2 cellular contexts compared by ENCODE assay signal in genomic region chr16:9103546-9103945, GRCh38.
TF ChIP-seq lines count a peak whose summit lies in the region.

No MANE protein-coding gene starts in this region.

TF ChIP-seq in IMR-90, 13 proteins besides CTCF, POLR2A, EP300 and RAD21:
- TF ChIP-seq RFX5 (IDR thresholded peaks at IDR 0.05; ENCODE audit: low read depth, low read length) (no peak), CEBPB (IDR thresholded peaks at IDR 0.05; ENCODE audit: low read depth, low read length) (no peak), MAFK (IDR thresholded peaks at IDR 0.05; ENCODE audit: low read depth, low read length) (no peak), CHD1 (IDR thresholded peaks at IDR 0.05; ENCODE audit: low read depth, low read length) (no peak), BHLHE40 (IDR thresholded peaks at IDR 0.05; ENCODE audit: low read depth, low read length) (no peak), MXI1 (IDR thresholded peaks at IDR 0.05; ENCODE audit: borderline replicate concordance, low read depth, low read length) (no peak), NFE2L2 (IDR thresholded peaks at IDR 0.05; ENCODE audit: low read depth, low read length) (no peak), SMC3 (IDR thresholded peaks at IDR 0.05; ENCODE audit: low read depth, low read length) (no peak), FOS (IDR thresholded peaks at IDR 0.05; ENCODE audit: low read depth, low read length) (no peak)
- TF ChIP-seq, protein P1, sequence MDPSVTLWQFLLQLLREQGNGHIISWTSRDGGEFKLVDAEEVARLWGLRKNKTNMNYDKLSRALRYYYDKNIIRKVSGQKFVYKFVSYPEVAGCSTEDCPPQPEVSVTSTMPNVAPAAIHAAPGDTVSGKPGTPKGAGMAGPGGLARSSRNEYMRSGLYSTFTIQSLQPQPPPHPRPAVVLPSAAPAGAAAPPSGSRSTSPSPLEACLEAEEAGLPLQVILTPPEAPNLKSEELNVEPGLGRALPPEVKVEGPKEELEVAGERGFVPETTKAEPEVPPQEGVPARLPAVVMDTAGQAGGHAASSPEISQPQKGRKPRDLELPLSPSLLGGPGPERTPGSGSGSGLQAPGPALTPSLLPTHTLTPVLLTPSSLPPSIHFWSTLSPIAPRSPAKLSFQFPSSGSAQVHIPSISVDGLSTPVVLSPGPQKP (IDR thresholded peaks at IDR 0.05; ENCODE audit: borderline replicate concordance, low read depth, low read length): no peak

TF ChIP-seq in GM12878, 131 proteins besides CTCF, POLR2A, EP300 and RAD21:
- 0 out of 2 replicates have a peak, but pooled peaks have one; percentile 36 for TF ChIP-seq POLR2AphosphoS5 (IDR thresholded peaks at IDR 0.05; ENCODE audit: low read length)
- TF ChIP-seq BCL3 (IDR thresholded peaks at IDR 0.05; ENCODE audit: borderline replicate concordance, insufficient read depth, low read depth, low read length, poor library complexity, severe bottlenecking): no peak
- no peak for TF ChIP-seq HSF1 (IDR thresholded peaks at IDR 0.05; ENCODE audit: low read depth, low read length)
- TF ChIP-seq STAT1 (conservative IDR thresholded peaks at IDR 0.05): no peak
